1 cellular context compared by ENCODE assay signal in the genomic region with DNA sequence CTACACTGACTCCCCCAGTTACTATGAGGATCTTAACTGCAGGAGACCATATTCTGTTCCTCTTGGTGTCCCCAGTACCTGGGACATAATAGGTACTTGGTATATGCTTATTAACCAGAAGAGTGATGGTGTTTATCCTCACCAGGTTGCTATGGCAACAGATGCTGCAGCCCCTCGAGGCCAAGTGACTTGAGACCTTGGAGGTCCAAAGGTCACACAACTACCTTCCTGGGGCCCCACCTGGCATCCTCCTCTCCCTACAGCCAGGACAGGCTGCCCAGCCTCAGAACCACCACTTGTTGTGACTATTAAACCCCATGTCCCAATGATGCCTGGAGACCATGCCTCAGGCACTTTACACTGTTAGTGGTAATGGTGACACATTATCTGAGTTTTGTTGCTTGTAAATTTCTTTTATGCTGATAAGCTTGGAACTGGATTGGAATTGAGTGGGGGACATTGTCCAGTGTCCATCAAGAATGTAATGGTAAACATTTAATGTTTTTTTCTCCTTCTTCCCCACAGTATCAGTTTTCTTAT.
TF ChIP-seq lines count a peak whose summit lies in the region.

No MANE protein-coding gene starts in this region.

TF ChIP-seq in HEK293, 187 proteins besides CTCF, POLR2A, EP300 and RAD21:
- TF ChIP-seq FEZF1 (tag by site-specific recombination; IDR thresholded peaks at IDR 0.05) (0 out of 2 replicates have a peak, but pooled peaks have one; percentile 18), MZF1 (tag by site-specific recombination; IDR thresholded peaks at IDR 0.05; ENCODE audit: borderline replicate concordance) (no peak), ZIC2 (tag by site-specific recombination; IDR thresholded peaks at IDR 0.05) (peak; percentile 10; the same call in 1 of the 2 replicates), ZNF548 (tag by site-specific recombination; IDR thresholded peaks at IDR 0.05) (no peak), SCRT2 (tag by site-specific recombination; IDR thresholded peaks at IDR 0.05) (peak; percentile 40; the same call in 1 of the 2 replicates)
